In the genomic region with DNA sequence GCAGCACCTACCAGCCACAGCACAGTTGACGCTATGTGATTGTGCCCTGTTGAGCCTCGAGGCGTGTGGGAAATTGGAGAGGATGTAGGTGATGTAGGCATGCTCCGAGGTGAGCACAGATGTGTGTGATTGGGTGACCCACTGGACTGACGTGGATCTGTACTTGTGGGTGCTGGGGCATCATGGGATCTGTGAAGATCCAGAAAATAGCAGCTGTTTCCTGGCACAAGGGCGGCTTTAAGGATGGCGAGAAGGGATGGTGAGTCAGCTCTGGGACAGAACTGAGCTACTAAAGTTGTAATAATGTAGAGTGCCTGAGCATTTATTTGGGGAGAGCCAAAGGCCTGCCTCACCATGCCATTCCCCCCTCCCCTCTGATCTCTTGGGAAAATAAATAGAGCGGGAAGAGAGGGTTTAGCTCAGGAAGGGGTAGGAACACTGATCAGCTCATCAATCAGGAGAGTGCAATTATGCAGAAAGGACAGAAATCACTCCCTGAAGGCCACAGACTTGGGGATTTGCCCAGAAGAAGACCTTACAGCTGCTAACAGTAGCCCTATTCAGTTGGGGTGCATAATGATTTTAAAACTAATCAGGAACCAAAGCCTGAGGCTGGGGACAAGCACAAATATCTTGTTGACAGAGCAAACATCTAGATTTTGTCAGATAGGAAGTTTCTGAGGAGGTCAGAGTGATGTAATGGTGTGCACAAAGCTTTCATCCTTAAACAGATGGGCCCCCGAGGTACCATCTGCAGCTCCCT, we compare ENCODE assay signal across 8 cellular contexts. TPM values are rescaled to one million over a fixed set of nuclear protein-coding genes. Genes with fewer than 3 reads are reported as not detected.
DNase-seq lines count a peak whose midpoint lies in the region; ATAC-seq and TF ChIP-seq lines count a peak whose summit lies in the region.
"Had no signal": no experiment of that assay in that cellular context is flagged by ENCODE, and none has a peak within 500 bp of the region (broad histone marks: within the 10 kb centered on the region; RNA-seq: fewer than 3 reads in every experiment).

No MANE protein-coding gene starts in this region.

- TF ChIP-seq CTCF in KMS-11 (conservative IDR thresholded peaks at IDR 0.05; ENCODE audit: low read depth, low read length) (no peak), WERI-Rb-1 (IDR thresholded peaks at IDR 0.05; ENCODE audit: low read depth, low read length) (no peak), transverse colon (IDR thresholded peaks at IDR 0.05) (no peak)

- H3K9ac ChIP-seq in KMS-11 = no peak overlapping the region

- in situ Hi-C loops in transverse colon (cut with MboI; ENCODE audit: low pct_ligation_motif_present in 1 of 4, low pct_unique_long_range_greater_than_20kb in 1 of 4, low sequenced_read_pairs in 3 of 4) = no loop called here

- WGBS in transverse colon (ENCODE audit: low coverage in 1 of 2), 2 donors = 73 to 80% methylated on average over 8 to 9 of the region's 9 CpGs

- no peak for ATAC-seq in GM19351 (IDR thresholded peaks at IDR 0.05; ENCODE audit: unreplicated experiment)
- ATAC-seq in HG03280 (IDR thresholded peaks at IDR 0.05; ENCODE audit: unreplicated experiment) = no peak

- peak overlapping the region; percentile 7; the same call in 1 of the 2 replicates for H3K4me2 ChIP-seq in KMS-11

- no peak for TF ChIP-seq EP300 in transverse colon (IDR thresholded peaks at IDR 0.05; ENCODE audit: low read depth)

- H3K9me3 ChIP-seq in WERI-Rb-1 (ENCODE audit: severe bottlenecking) = no peaks in the 10 kb centered on the region
- H3K9me3 ChIP-seq in transverse colon = no peaks in the 10 kb centered on the region

- H3K4me3 ChIP-seq in KMS-11 (IDR thresholded peaks at IDR 0.05; ENCODE audit: insufficient read depth, low read depth, low read length) (no peak overlapping the region), WERI-Rb-1 (ENCODE audit: low read depth, low read length) (no peak overlapping the region), transverse colon (no peak overlapping the region)

- peaks cover 98% of the 10 kb centered on the region for H3K4me1 ChIP-seq in KMS-11 (ENCODE audit: low read depth, poor library complexity, severe bottlenecking)
- peaks cover 0 to 49% (median 31%) of the 10 kb centered on the region in 4 donors for H3K4me1 ChIP-seq in transverse colon

- intact Hi-C loops in transverse colon (cut with DNase I; ENCODE audit: low total_unique reads) = no loop called here

- no peak for TF ChIP-seq POLR2A in transverse colon (IDR thresholded peaks at IDR 0.05)

- H3K36me3 ChIP-seq in KMS-11 (ENCODE audit: insufficient read depth) (no peaks in the 10 kb centered on the region), WERI-Rb-1 (no peaks in the 10 kb centered on the region), transverse colon (no peaks in the 10 kb centered on the region)

- peaks cover 84% of the 10 kb centered on the region for H3K79me2 ChIP-seq in KMS-11 (ENCODE audit: insufficient read depth, low read depth)

- H2AFZ ChIP-seq in KMS-11 (ENCODE audit: low read depth) = no peak overlapping the region

- peak; percentile 44 for DNase-seq in WERI-Rb-1
- DNase-seq in transverse colon = no peak
- no peak for DNase-seq in ureter (ENCODE audit: low spot score)
- DNase-seq: stimulated activated CD4-positive, alpha-beta T cell treated with anti-CD3 and anti-CD28 coated beads, Interleukin-15, amount 100 ng/mL, for 24 hours had no signal

- 0 out of 2 replicates have a peak, but pooled peaks cover 4% of the 10 kb centered on the region for H4K20me1 ChIP-seq in KMS-11 (ENCODE audit: insufficient read depth)

- no peaks in the 10 kb centered on the region for H3K27me3 ChIP-seq in KMS-11 (ENCODE audit: insufficient read depth, low read depth)
- no peaks in the 10 kb centered on the region for H3K27me3 ChIP-seq in WERI-Rb-1 (ENCODE audit: insufficient read depth, low read depth, severe bottlenecking)
- no peaks in the 10 kb centered on the region for H3K27me3 ChIP-seq in layer of hippocampus (ENCODE audit: control insufficient read depth, insufficient read depth, low read length)
- no peaks in the 10 kb centered on the region for H3K27me3 ChIP-seq in transverse colon

- no peak overlapping the region for H3K27ac ChIP-seq in KMS-11
- peak overlapping the region; percentile 62 for H3K27ac ChIP-seq in WERI-Rb-1
- H3K27ac ChIP-seq in layer of hippocampus (ENCODE audit: low read depth, low read length) = peak overlapping the region; percentile 74
- peak overlapping the region in 3 of 4 donors; percentile 3 to 24 (median 8) for H3K27ac ChIP-seq in transverse colon

RNA-seq across cellular contexts. Expression of a gene that starts 30.2 kb away (rescaled TPM):
- 100 to 1,000 TPM in 1 of 4 donors, 10 to 100 TPM in 3; 34.5 to 125 (median 47.0) TPM for total RNA-seq in transverse colon
- 62.9 TPM for total RNA-seq in ureter
